Comparison of ENCODE assay signal across 17 cellular contexts in the genomic region with DNA sequence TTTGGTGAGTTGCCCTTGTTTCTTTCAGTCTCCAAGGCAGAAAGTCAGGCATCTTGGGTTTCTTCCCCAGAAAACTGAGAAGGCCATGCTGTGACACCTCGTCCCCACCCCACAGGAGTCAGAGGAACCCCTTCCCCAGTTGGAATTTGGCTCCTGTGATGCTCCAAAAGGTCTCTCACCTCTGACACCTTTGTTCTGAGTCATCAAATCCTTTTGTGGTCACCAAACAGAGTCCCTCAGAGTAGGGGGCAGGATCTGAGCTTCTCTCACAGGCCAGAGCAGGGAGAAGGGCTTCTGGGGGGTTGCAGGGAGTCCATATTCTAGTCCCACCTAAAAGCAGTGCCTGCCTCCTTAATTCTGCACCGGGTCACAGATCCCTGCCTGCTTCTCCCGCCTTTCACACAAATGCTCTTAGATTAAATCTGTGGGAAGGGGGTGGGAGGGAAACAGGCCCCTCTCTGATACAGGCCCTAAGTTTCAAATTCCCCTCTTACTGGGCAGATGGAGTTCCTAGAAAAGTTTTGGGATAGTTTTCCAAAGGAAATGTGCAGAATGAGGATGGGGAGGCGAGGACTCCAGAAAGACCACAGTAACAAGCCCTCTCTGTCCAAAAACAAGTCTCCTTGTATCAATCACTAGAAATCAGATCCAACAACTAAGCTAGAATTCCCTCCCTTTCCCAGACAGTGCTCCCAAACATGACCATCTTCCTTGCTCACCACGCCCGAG. TPM values are rescaled to one million over a fixed set of nuclear protein-coding genes. Genes with fewer than 3 reads are reported as not detected.
DNase-seq lines count a peak whose midpoint lies in the region; ATAC-seq and TF ChIP-seq lines count a peak whose summit lies in the region.
"Had no signal": no experiment of that assay in that cellular context is flagged by ENCODE, and none has a peak within 500 bp of the region (broad histone marks: within the 10 kb centered on the region; RNA-seq: fewer than 3 reads in every experiment).

No MANE protein-coding gene starts in this region.

- CTCF ChIA-PET in activated CD4-positive, alpha-beta memory T cell treated with anti-CD3 and anti-CD28 coated beads for 36 hours (lab: Charles Lee): interaction anchor here (0.5 to 8.7 kb wide), 7 partner anchors 13 to 374 kb away, joined by 3 to 187 read pairs (median 4); no protein-coding TSS in a partner anchor

- no peaks in the 10 kb centered on the region for H3K36me3 ChIP-seq in upper lobe of left lung
- H3K36me3 ChIP-seq: stomach had no signal

- peak overlapping the region; percentile 63 for H3K4me3 ChIP-seq in right cardiac atrium (ENCODE audit: low read length)
- H3K4me3 ChIP-seq in upper lobe of left lung: peak overlapping the region in 3 of 4 donors; percentile 50 to 62 (median 59)

- DNase-seq in right cardiac atrium (no peak), left cardiac atrium (no peak), mesothelial cell of epicardium (ENCODE audit: low spot score in 2 of 2, unreplicated experiment in 2 of 2) (no peak), upper lobe of left lung (no peak), AG08396 (ENCODE audit: low spot score) (no peak)
- no peak for DNase-seq in activated CD4-positive, alpha-beta memory T cell treated with anti-CD3 and anti-CD28 coated beads for 36 hours
- DNase-seq: foreskin keratinocyte; kidney glomerular epithelial cell; NCI-H1436; NCI-H526; Right ventricle myocardium superior; stimulated activated CD4-positive, alpha-beta T cell treated with anti-CD3 and anti-CD28 coated beads, Interleukin-2, amount 100 ng/mL, for 48 hours; stomach had no signal

- intact Hi-C loops in right cardiac atrium (cut with DNase I) (loop anchor here in 2 of 4 donors (5.0 to 10.0 kb wide), 3 partner anchors 37 to 66 kb away; no protein-coding TSS in a partner anchor), left cardiac atrium (cut with DNase I) (loop anchor here (5.0 to 10.0 kb wide), 3 partner anchors 37 to 66 kb away; no protein-coding TSS in a partner anchor)
- intact Hi-C loops in activated CD4-positive, alpha-beta memory T cell treated with anti-CD3 and anti-CD28 coated beads for 36 hours (cut with micrococcal nuclease): no loop called here

- TF ChIP-seq CTCF in mesothelial cell of epicardium (IDR thresholded peaks at IDR 0.05; ENCODE audit: unreplicated experiment): no peak
- no peak for TF ChIP-seq CTCF in upper lobe of left lung (IDR thresholded peaks at IDR 0.05)

- WGBS in right cardiac atrium: 58% methylated on average over 6 of the region's 6 CpGs
- WGBS in upper lobe of left lung, 2 donors: 64 to 70% methylated on average over 6 of the region's 6 CpGs

- H3K27me3 ChIP-seq in right cardiac atrium (ENCODE audit: control insufficient read depth, insufficient read depth) (no peaks in the 10 kb centered on the region), upper lobe of left lung (peaks cover 0 to 15% (median 5%) of the 10 kb centered on the region in 4 donors)

- POLR2A ChIA-PET in activated CD4-positive, alpha-beta memory T cell treated with anti-CD3 and anti-CD28 coated beads for 36 hours (lab: Charles Lee): interaction anchor here (1.9 kb wide), 1 partner anchor 37 kb away, joined by 6 read pairs; no protein-coding TSS in a partner anchor

- no peak for TF ChIP-seq POLR2A in upper lobe of left lung (IDR thresholded peaks at IDR 0.05)

- H3K27me3 Mint-ChIP-seq in activated CD4-positive, alpha-beta memory T cell treated with anti-CD3 and anti-CD28 coated beads for 36 hours: peaks cover 27% of the 10 kb centered on the region
- H3K27me3 Mint-ChIP-seq in mesothelial cell of epicardium (ENCODE audit: low read depth): peaks cover 82% of the 10 kb centered on the region

- H3K36me3 Mint-ChIP-seq in activated CD4-positive, alpha-beta memory T cell treated with anti-CD3 and anti-CD28 coated beads for 36 hours: no peaks in the 10 kb centered on the region
- H3K36me3 Mint-ChIP-seq in mesothelial cell of epicardium: no peaks in the 10 kb centered on the region
- H3K36me3 Mint-ChIP-seq: activated naive CD4-positive, alpha-beta T cell treated with anti-CD3 and anti-CD28 coated beads, Interleukin-2, amount 50 U/mL, for 72 hours had no signal

- H3K9me3 ChIP-seq in right cardiac atrium (ENCODE audit: control insufficient read depth, low read length) (no peaks in the 10 kb centered on the region), upper lobe of left lung (no peaks in the 10 kb centered on the region)
- H3K9me3 ChIP-seq: stomach had no signal

- no peak overlapping the region for H3K27ac Mint-ChIP-seq in activated CD4-positive, alpha-beta memory T cell treated with anti-CD3 and anti-CD28 coated beads for 36 hours
- no peak overlapping the region for H3K27ac Mint-ChIP-seq in mesothelial cell of epicardium
- H3K27ac Mint-ChIP-seq: activated naive CD4-positive, alpha-beta T cell treated with anti-CD3 and anti-CD28 coated beads, Interleukin-2, amount 50 U/mL, for 72 hours had no signal

- H3K4me1 Mint-ChIP-seq in activated CD4-positive, alpha-beta memory T cell treated with anti-CD3 and anti-CD28 coated beads for 36 hours (ENCODE audit: low read depth): peaks cover 10% of the 10 kb centered on the region
- H3K4me1 Mint-ChIP-seq in mesothelial cell of epicardium: peaks cover 5% of the 10 kb centered on the region

- H3K4me1 ChIP-seq in right cardiac atrium (ENCODE audit: control insufficient read depth, insufficient read depth, low read length) (no peaks in the 10 kb centered on the region), upper lobe of left lung (peaks cover 22 to 43% (median 26%) of the 10 kb centered on the region in 4 donors)
- H3K4me1 ChIP-seq: foreskin keratinocyte had no signal

- peak overlapping the region; percentile 21 for H3K4me3 Mint-ChIP-seq in activated CD4-positive, alpha-beta memory T cell treated with anti-CD3 and anti-CD28 coated beads for 36 hours
- peak overlapping the region; percentile 55 for H3K4me3 Mint-ChIP-seq in mesothelial cell of epicardium

- no peak for TF ChIP-seq EP300 in upper lobe of left lung (IDR thresholded peaks at IDR 0.05)

- ATAC-seq in right cardiac atrium: no peak
- ATAC-seq in left cardiac atrium: no peak
- ATAC-seq in upper lobe of left lung (ENCODE audit: low FRiP score in 2 of 2): no peak
- no peak for ATAC-seq in GM18517 (IDR thresholded peaks at IDR 0.05; ENCODE audit: unreplicated experiment)
- no peak for ATAC-seq in HG03095 (IDR thresholded peaks at IDR 0.05; ENCODE audit: unreplicated experiment)
- ATAC-seq: activated naive CD4-positive, alpha-beta T cell treated with anti-CD3 and anti-CD28 coated beads, Interleukin-2, amount 50 U/mL, for 72 hours; foreskin keratinocyte had no signal

- H3K9me3 Mint-ChIP-seq in activated CD4-positive, alpha-beta memory T cell treated with anti-CD3 and anti-CD28 coated beads for 36 hours: no peaks in the 10 kb centered on the region
- H3K9me3 Mint-ChIP-seq in mesothelial cell of epicardium: no peaks in the 10 kb centered on the region
- H3K9me3 Mint-ChIP-seq: activated naive CD4-positive, alpha-beta T cell treated with anti-CD3 and anti-CD28 coated beads, Interleukin-2, amount 50 U/mL, for 72 hours had no signal

- H3K27ac ChIP-seq in right cardiac atrium (ENCODE audit: low read length): no peak overlapping the region
- H3K27ac ChIP-seq in upper lobe of left lung: no peak overlapping the region
- H3K27ac ChIP-seq: foreskin keratinocyte had no signal

RNA-seq across cellular contexts. Expression of a gene that starts 1.3 kb away (rescaled TPM):
- total RNA-seq in right cardiac atrium: under 1 TPM; 0.39 to 0.99 (median 0.62) TPM
- 1.1 TPM for polyA plus RNA-seq in right cardiac atrium
- total RNA-seq in left cardiac atrium: under 1 TPM; 0.31 to 0.41 TPM
- total RNA-seq in activated CD4-positive, alpha-beta memory T cell treated with anti-CD3 and anti-CD28 coated beads for 36 hours: not detected
- 0.25 to 0.40 TPM in 2 of 3 replicates, not detected in the other for total RNA-seq in mesothelial cell of epicardium
- 1 to 10 TPM in 4 of 6 donors, under 1 TPM in 1, not detected in 1; 0.30 to 4.7 (median 3.1) TPM for total RNA-seq in upper lobe of left lung
- total RNA-seq: activated naive CD4-positive, alpha-beta T cell treated with anti-CD3 and anti-CD28 coated beads, Interleukin-2, amount 50 U/mL, for 72 hours; HT1080 had no signal

RNA-seq across cellular contexts. Expression of a gene that starts 18.7 kb away (rescaled TPM):
- total RNA-seq in right cardiac atrium (10 to 100 TPM in 1 of 4 donors, 1 to 10 TPM in 3; 5.7 to 11.4 (median 8.4) TPM), left cardiac atrium (10 to 100 TPM in 1 of 2 donors, 1 to 10 TPM in 1; 5.7 to 12.5 TPM), mesothelial cell of epicardium (0.51 to 1.3 TPM (median 0.69 TPM) in 3 replicates), upper lobe of left lung (10 to 100 TPM in 4 of 6 donors, 1 to 10 TPM in 2; 8.5 to 38.4 (median 27.3) TPM)
- 4.6 TPM for polyA plus RNA-seq in right cardiac atrium
- 10 to 100 TPM; 19.7 to 19.8 TPM for total RNA-seq in activated CD4-positive, alpha-beta memory T cell treated with anti-CD3 and anti-CD28 coated beads for 36 hours
- total RNA-seq: foreskin keratinocyte had no signal
- polyA plus RNA-seq: foreskin keratinocyte had no signal

RNA-seq across cellular contexts. Expression of a gene that starts 18.9 kb away (rescaled TPM):
- total RNA-seq in right cardiac atrium (1 to 10 TPM; 1.6 to 2.1 (median 1.9) TPM), left cardiac atrium (1 to 10 TPM; 1.9 to 2.2 TPM), mesothelial cell of epicardium (0.34 TPM in 1 of 3 replicates, not detected in the others), upper lobe of left lung (10 to 100 TPM in 3 of 6 donors, 1 to 10 TPM in 3; 1.1 to 22.5 (median 9.9) TPM)
- polyA plus RNA-seq in right cardiac atrium: 2.7 TPM
- total RNA-seq in activated CD4-positive, alpha-beta memory T cell treated with anti-CD3 and anti-CD28 coated beads for 36 hours: 10 to 100 TPM; 23.2 to 29.0 TPM
- total RNA-seq: foreskin keratinocyte had no signal
- polyA plus RNA-seq: foreskin keratinocyte had no signal
